12 cellular contexts compared by ENCODE assay signal in the genomic region with DNA sequence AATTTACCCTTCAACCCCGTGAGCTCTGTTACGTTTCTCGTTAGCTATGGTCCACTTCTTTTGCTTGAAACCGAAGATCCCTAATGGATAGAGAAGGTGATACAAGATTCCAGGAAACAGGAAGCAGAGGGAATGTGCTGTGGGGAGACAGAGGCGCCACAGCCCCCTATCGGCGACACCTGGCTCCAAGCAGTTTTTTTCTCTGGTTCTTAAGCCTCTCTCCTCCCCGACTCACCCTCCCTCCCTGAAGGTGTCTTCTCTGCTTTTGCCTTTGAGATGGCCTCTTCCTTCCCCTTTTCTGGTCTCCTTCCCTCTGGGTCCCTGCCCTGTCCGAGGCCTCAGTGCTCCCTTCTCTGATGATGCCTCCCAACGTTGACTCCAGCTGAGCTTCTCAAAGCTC. TPM values are rescaled to one million over a fixed set of nuclear protein-coding genes. Genes with fewer than 3 reads are reported as not detected.
DNase-seq lines count a peak whose midpoint lies in the region; ATAC-seq and TF ChIP-seq lines count a peak whose summit lies in the region.
"Had no signal": no experiment of that assay in that cellular context is flagged by ENCODE, and none has a peak within 500 bp of the region (broad histone marks: within the 10 kb centered on the region; RNA-seq: fewer than 3 reads in every experiment).

No MANE protein-coding gene starts in this region.

- H3K27me3 Mint-ChIP-seq in MCF 10A (ENCODE audit: insufficient read depth, unreplicated experiment): peaks cover 89% of the 10 kb centered on the region

- TF ChIP-seq POLR2A in breast epithelium (IDR thresholded peaks at IDR 0.05): no peak
- no peak for TF ChIP-seq POLR2A in stomach (IDR thresholded peaks at IDR 0.05)

- H3K27ac ChIP-seq in breast epithelium (no peak overlapping the region), OCI-LY1 (ENCODE audit: low read depth, low read length, poor library complexity, severe bottlenecking) (no peak overlapping the region), stomach (peak overlapping the region in 1 of 5 donors; percentile 28)
- H3K27ac ChIP-seq: body of pancreas had no signal

- no peaks in the 10 kb centered on the region for H3K9me3 Mint-ChIP-seq in MCF 10A (ENCODE audit: unreplicated experiment)
- H3K9me3 Mint-ChIP-seq: CD4-positive, alpha-beta T cell had no signal

- peaks cover 0 to 11% of the 10 kb centered on the region in 2 donors for H3K27me3 ChIP-seq in breast epithelium
- H3K27me3 ChIP-seq in OCI-LY1 (ENCODE audit: insufficient read depth, low read length): peaks cover 5% of the 10 kb centered on the region; the same call in 1 of the 2 replicates
- H3K27me3 ChIP-seq in stomach: peaks cover 0 to 27% (median 0%) of the 10 kb centered on the region in 3 donors
- H3K27me3 ChIP-seq: body of pancreas had no signal

- CTCF ChIA-PET in MCF 10A (lab: Yijun Ruan, JAX): interaction anchor here (0.6 to 1.4 kb wide), 3 partner anchors 30 to 173 kb away, joined by 3 to 5 read pairs (median 3); no protein-coding TSS in a partner anchor

- H3K4me1 ChIP-seq in breast epithelium: no peaks in the 10 kb centered on the region
- no peaks in the 10 kb centered on the region for H3K4me1 ChIP-seq in OCI-LY1 (ENCODE audit: insufficient read depth, low read length, severe bottlenecking)
- peaks cover 0 to 10% (median 0%) of the 10 kb centered on the region in 4 donors for H3K4me1 ChIP-seq in stomach
- H3K4me1 ChIP-seq: body of pancreas had no signal

- H3F3A ChIP-seq in OCI-LY1 (ENCODE audit: insufficient read depth, low read length): no peaks in the 10 kb centered on the region

- TF ChIP-seq EP300 in stomach (IDR thresholded peaks at IDR 0.05): no peak

- 53 to 74% (median 64%) methylated on average over 10 of the region's 10 CpGs for WGBS in stomach, 5 donors

- TF ChIP-seq CTCF in breast epithelium (IDR thresholded peaks at IDR 0.05): no peak
- no peak for TF ChIP-seq CTCF in MCF 10A (IDR thresholded peaks at IDR 0.05; ENCODE audit: unreplicated experiment)
- TF ChIP-seq CTCF in OCI-LY1 (IDR thresholded peaks at IDR 0.05; ENCODE audit: low read length): peak; percentile 18; the same call in 1 of the 2 replicates
- TF ChIP-seq CTCF in epithelial cell of proximal tubule (conservative IDR thresholded peaks at IDR 0.05; ENCODE audit: low read depth, low read length): peak; percentile 36
- no peak for TF ChIP-seq CTCF in stomach (IDR thresholded peaks at IDR 0.05)

- no peak overlapping the region for H3K9ac ChIP-seq in OCI-LY1 (ENCODE audit: low read length)

- no peak overlapping the region for H2AFZ ChIP-seq in OCI-LY1 (ENCODE audit: low read length)

- H3K4me3 Mint-ChIP-seq in MCF 10A (ENCODE audit: unreplicated experiment): no peak overlapping the region
- H3K4me3 Mint-ChIP-seq: CD4-positive, alpha-beta T cell had no signal

- peak; percentile 6 to 38 for DNase-seq in breast epithelium (ENCODE audit: low spot score in 2 of 2)
- DNase-seq in MCF 10A (ENCODE audit: unreplicated experiment): no peak
- DNase-seq in epithelial cell of proximal tubule (ENCODE audit: low read depth): no peak
- peak; percentile 17 for DNase-seq in stomach
- DNase-seq in AG08396 (ENCODE audit: low spot score): no peak
- DNase-seq in NCI-H2227 treated with DMSO at 0.1 percent for 48 hours (lab: John Stamatoyannopoulos, UW): no peak
- DNase-seq: CD4-positive, alpha-beta T cell had no signal

- no peaks in the 10 kb centered on the region for H3K36me3 ChIP-seq in breast epithelium
- H3K36me3 ChIP-seq in OCI-LY1 (ENCODE audit: insufficient read depth, low read length): no peaks in the 10 kb centered on the region
- H3K36me3 ChIP-seq in stomach: no peaks in the 10 kb centered on the region

- H3K36me3 Mint-ChIP-seq in MCF 10A (ENCODE audit: insufficient read depth, unreplicated experiment): no peaks in the 10 kb centered on the region

- H3K9me3 ChIP-seq in breast epithelium (no peaks in the 10 kb centered on the region), OCI-LY1 (ENCODE audit: low read length) (no peaks in the 10 kb centered on the region), stomach (no peaks in the 10 kb centered on the region)
- H3K9me3 ChIP-seq: body of pancreas had no signal

- ATAC-seq in HG02870 (IDR thresholded peaks at IDR 0.05; ENCODE audit: unreplicated experiment): no peak
- ATAC-seq: body of pancreas had no signal

- H3K27ac Mint-ChIP-seq in MCF 10A (ENCODE audit: low read depth, unreplicated experiment): no peak overlapping the region
- H3K27ac Mint-ChIP-seq: CD4-positive, alpha-beta T cell had no signal

- POLR2A ChIA-PET in MCF 10A (lab: Yijun Ruan, JAX): no interaction called here

- no peaks in the 10 kb centered on the region for H3K79me2 ChIP-seq in OCI-LY1 (ENCODE audit: insufficient read depth, low read length)

- BruUV-seq in MCF 10A (replicated peaks; lab: Mats Ljungman, UMichigan): no TSS peak

- no peak overlapping the region for H3K4me3 ChIP-seq in breast epithelium
- no peak overlapping the region for H3K4me3 ChIP-seq in OCI-LY1 (ENCODE audit: low read depth, low read length, poor library complexity, severe bottlenecking)
- H3K4me3 ChIP-seq in epithelial cell of proximal tubule (ENCODE audit: low read depth, low read length): no peak overlapping the region
- H3K4me3 ChIP-seq in stomach: no peak overlapping the region
- H3K4me3 ChIP-seq: body of pancreas had no signal

- no peak overlapping the region for H3K4me2 ChIP-seq in OCI-LY1 (ENCODE audit: low read length)

- peaks cover 7% of the 10 kb centered on the region for H3K4me1 Mint-ChIP-seq in MCF 10A (ENCODE audit: insufficient read depth, unreplicated experiment)

- H4K20me1 ChIP-seq in OCI-LY1 (ENCODE audit: insufficient read depth, low read length): no peaks in the 10 kb centered on the region

- intact Hi-C loops in breast epithelium (cut with DNase I; ENCODE audit: low total_unique reads): no loop called here
- intact Hi-C loops in MCF 10A (cut with micrococcal nuclease): no loop called here
- intact Hi-C loops in stomach (cut with DNase I; ENCODE audit: low total_unique reads): no loop called here

- no peaks in the 10 kb centered on the region for H3K9me2 ChIP-seq in OCI-LY1 (ENCODE audit: low read depth, low read length)

RNA-seq across cellular contexts. Expression of a gene that starts 14.2 kb away (rescaled TPM):
- total RNA-seq in breast epithelium (under 1 TPM in 1 of 3 donors, not detected in 2; 0.44 TPM), MCF 10A (2022) (not detected in 2 replicates), epithelial cell of proximal tubule (0.12 and 0.43 TPM in 2 replicates), stomach (1 to 10 TPM in 2 of 5 donors, not detected in 3; 1.8 to 3.3 TPM)
- polyA plus RNA-seq in stomach: 1 to 10 TPM in 2 of 3 donors, not detected in 1; 1.2 to 1.9 TPM
- total RNA-seq: body of pancreas, fibroblast of lung, pulmonary artery endothelial cell had no signal
- polyA plus RNA-seq: fibroblast of lung had no signal

RNA-seq across cellular contexts. Expression of a gene that starts 39.0 kb away (rescaled TPM):
- total RNA-seq in breast epithelium (1 to 10 TPM in 1 of 3 donors, under 1 TPM in 1, not detected in 1; 0.33 to 2.2 TPM), MCF 10A (2022) (1.0 and 1.1 TPM in 2 replicates), epithelial cell of proximal tubule (67.3 and 68.1 TPM in 2 replicates), stomach (1 to 10 TPM in 2 of 5 donors, not detected in 3; 1.1 to 4.8 TPM)
- polyA plus RNA-seq in stomach: 1 to 10 TPM; 1.7 to 8.7 (median 3.8) TPM
- total RNA-seq: CD4-positive, alpha-beta T cell had no signal

Comparison
In these comparisons a context has a peak if more than half of its experiments do, and no peak if none do; other contexts are left out.
1. DNase-seq: peak in breast epithelium (2 of 2) and stomach (single experiment); none in MCF 10A (single experiment), epithelial cell of proximal tubule (single experiment), AG08396 (single experiment) and NCI-H2227 treated with DMSO at 0.1 percent for 48 hours (single experiment).
2. CTCF ChIP-seq: peak in OCI-LY1 (single experiment) and epithelial cell of proximal tubule (single experiment); none in breast epithelium (0 of 3), MCF 10A (single experiment) and stomach (0 of 7).
3. RNA of a gene that starts 39.0 kb away (total RNA-seq): 67.3 to 68.1 TPM in epithelial cell of proximal tubule; 1.0 to 1.1 TPM in MCF 10A, 0.33 to 2.2 TPM in breast epithelium and 1.1 to 4.8 TPM in stomach; every median in the first group is over 10 times any median in the second.